Comparison of ENCODE assay signal across 8 cellular contexts in the genomic region with DNA sequence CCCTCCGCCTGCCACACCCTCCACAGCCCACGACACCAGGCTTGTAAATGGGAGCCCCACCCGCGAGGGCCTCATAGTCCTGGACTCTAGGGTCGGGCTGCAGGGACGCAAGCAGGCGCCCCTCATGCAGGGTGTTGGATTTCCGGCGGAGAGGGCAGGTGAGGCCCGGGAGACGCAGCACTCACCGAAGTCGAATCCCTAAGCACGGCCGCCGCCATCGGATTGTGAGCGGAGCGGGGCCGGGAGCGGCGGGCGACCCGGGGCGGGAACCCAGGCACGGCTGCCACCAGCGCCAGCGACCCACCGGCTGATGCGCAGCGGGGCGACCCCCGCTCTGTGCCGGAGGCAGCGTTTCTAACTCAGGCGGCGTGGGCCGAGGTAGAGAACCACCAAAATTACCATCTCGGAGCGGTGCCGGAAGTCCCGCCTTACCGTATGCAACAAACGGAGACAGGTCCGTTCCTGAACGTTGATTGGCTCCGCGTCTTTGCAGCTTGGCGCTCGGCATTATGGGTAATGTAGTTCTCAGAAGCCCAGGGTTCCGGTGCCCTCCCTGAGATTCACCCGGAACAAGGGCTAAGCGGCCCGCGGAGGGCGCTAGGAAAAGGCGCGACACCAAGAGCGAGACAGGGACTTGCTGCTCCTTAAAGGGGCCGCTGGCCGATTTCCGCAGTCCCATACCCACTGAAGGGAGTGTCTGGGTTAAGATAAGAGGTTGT. TPM values are rescaled to one million over a fixed set of nuclear protein-coding genes. Genes with fewer than 3 reads are reported as not detected.
A peak's percentile ranks its signal among the peaks of the same experiment; 100 is the strongest.
DNase-seq lines count a peak whose midpoint lies in the region; ATAC-seq and TF ChIP-seq lines count a peak whose summit lies in the region.

Gene ZNF416, minus strand, starts transcription at position 425 of the 719 bp plus-strand sequence. Its CDS starts 207 bp downstream, at position 218.

- peaks cover 23% of the 10 kb centered on the region for H3K4me1 Mint-ChIP-seq in activated CD4-positive, alpha-beta T cell treated with anti-CD3 and anti-CD28 coated beads for 36 hours

- peak within 1 kb of the TSS; percentile 33 for H3K27ac ChIP-seq in cingulate gyrus (ENCODE audit: low read depth, low read length)

- intact Hi-C loops in activated CD4-positive, alpha-beta T cell treated with anti-CD3 and anti-CD28 coated beads for 36 hours (cut with DNase I, micrococcal nuclease), result loop anchor here (1.0 to 5.0 kb wide), 23 partner anchors 19 to 862 kb away; partner anchors contain the start of genes ZNF134 (in 2 of the 2), ZNF419 (in 2 of the 2), ZNF530 (in 2 of the 2) and ZNF548 (in 2 of the 2)

- CTCF ChIA-PET in activated CD4-positive, alpha-beta T cell treated with anti-CD3 and anti-CD28 coated beads for 36 hours (lab: Charles Lee), result no interaction called here

- POLR2A ChIA-PET in activated CD4-positive, alpha-beta T cell treated with anti-CD3 and anti-CD28 coated beads for 36 hours (lab: Charles Lee), result no interaction called here

- DNase-seq in BE2C, result peak; percentile 97
- DNase-seq in GM19238 (ENCODE audit: insufficient read length, low spot score), result peak; percentile 90
- DNase-seq in NCI-H510A (lab: John Stamatoyannopoulos, UW), result peak; percentile 89
- peak; percentile 97 for DNase-seq in activated CD4-positive, alpha-beta T cell treated with anti-CD3 and anti-CD28 coated beads for 36 hours
- DNase-seq in kidney glomerular epithelial cell (lab: John Stamatoyannopoulos, UW), result peak; percentile 92
- DNase-seq in stimulated activated CD4-positive, alpha-beta T cell treated with anti-CD3 and anti-CD28 coated beads, Interleukin-15, amount 100 ng/mL, for 48 hours (ENCODE audit: low read depth in 2 of 2), result peak; percentile 93 to 94

- peak within 1 kb of the TSS; percentile 77 for H3K27ac Mint-ChIP-seq in activated CD4-positive, alpha-beta T cell treated with anti-CD3 and anti-CD28 coated beads for 36 hours

- H3K36me3 ChIP-seq in BE2C, result peaks cover 27% of the 10 kb centered on the region

- peaks cover 50% of the 10 kb centered on the region for H3K36me3 Mint-ChIP-seq in activated CD4-positive, alpha-beta T cell treated with anti-CD3 and anti-CD28 coated beads for 36 hours (ENCODE audit: low read depth)

- no peaks in the 10 kb centered on the region for H3K27me3 ChIP-seq in BE2C

- peaks cover 5% of the 10 kb centered on the region; the same call in 1 of the 2 replicates for H3K9me3 ChIP-seq in BE2C

- peak within 1 kb of the TSS; percentile 77 for H3K4me3 Mint-ChIP-seq in activated CD4-positive, alpha-beta T cell treated with anti-CD3 and anti-CD28 coated beads for 36 hours

- peak; percentile 96 for ATAC-seq in HG03439 (IDR thresholded peaks at IDR 0.05; ENCODE audit: unreplicated experiment)
- ATAC-seq in activated CD4-positive, alpha-beta T cell treated with anti-CD3 and anti-CD28 coated beads for 36 hours, result peak; percentile 96

- peak; percentile 41; the same call in 1 of the 2 replicates for TF ChIP-seq CTCF in BE2C (IDR thresholded peaks at IDR 0.05; ENCODE audit: low read depth, low read length)

- H3K27me3 Mint-ChIP-seq in activated CD4-positive, alpha-beta T cell treated with anti-CD3 and anti-CD28 coated beads for 36 hours, result no peaks in the 10 kb centered on the region

- peak within 1 kb of the TSS; percentile 83 for H3K4me3 ChIP-seq in BE2C (ENCODE audit: low read depth, low read length)

- no peaks in the 10 kb centered on the region for H3K4me1 ChIP-seq in BE2C

- H3K9me3 Mint-ChIP-seq in activated CD4-positive, alpha-beta T cell treated with anti-CD3 and anti-CD28 coated beads for 36 hours (ENCODE audit: low read depth), result peaks cover 56% of the 10 kb centered on the region

RNA-seq across cellular contexts. Expression of gene ZNF416, which starts in this region (rescaled TPM):
- 4.9 TPM for polyA plus RNA-seq in BE2C (2012; ENCODE audit: insufficient read depth, insufficient read length, low read depth)
- total RNA-seq in activated CD4-positive, alpha-beta T cell treated with anti-CD3 and anti-CD28 coated beads for 36 hours, result 1 to 10 TPM; 3.3 to 3.7 TPM

Comparison
In these comparisons a context has a peak if more than half of its experiments do, and no peak if none do; other contexts are left out.
1. Peak in every context shown above with its lines: DNase-seq, ATAC-seq, H3K4me3 ChIP-seq and H3K27ac ChIP-seq.